Comparison of ENCODE assay signal across 7 cellular contexts in genomic region chr6:87473419-87473903, GRCh38. TPM values are rescaled to one million over a fixed set of nuclear protein-coding genes. Genes with fewer than 3 reads are reported as not detected.
DNase-seq lines count a peak whose midpoint lies in the region; ATAC-seq and TF ChIP-seq lines count a peak whose summit lies in the region.

No MANE protein-coding gene starts in this region.

- H3K4me1 ChIP-seq in thyroid gland = peaks cover 4 to 5% of the 10 kb centered on the region in 2 donors

- peak overlapping the region; percentile 43 to 57 (median 51) for H3K4me3 ChIP-seq in thyroid gland (replicated peaks in 1 of 3)

- H3K27me3 Mint-ChIP-seq in memory B cell = peaks cover under 1% of the 10 kb centered on the region

- peak overlapping the region; percentile 80 to 92 (median 88) for H3K27ac ChIP-seq in thyroid gland

- H3K36me3 Mint-ChIP-seq in memory B cell = peaks cover 5% of the 10 kb centered on the region

- H3K36me3 ChIP-seq in thyroid gland = no peaks in the 10 kb centered on the region

- H3K27ac Mint-ChIP-seq in memory B cell = peak overlapping the region; percentile 97

- DNase-seq in GF-D8 (lab: John Stamatoyannopoulos, UW) = peak; percentile 15
- peak; percentile 69 for DNase-seq in dermis blood vessel endothelial cell
- no peak for DNase-seq in memory B cell (ENCODE audit: low spot score in 2 of 2)
- peak in 1 of 2 donors; percentile 56 for DNase-seq in thyroid gland

- peaks cover 9% of the 10 kb centered on the region for H3K4me1 Mint-ChIP-seq in memory B cell

- no peak for TF ChIP-seq CTCF in thyroid gland (IDR thresholded peaks at IDR 0.05)

- WGBS in thyroid gland, 2 donors = 1 to 2% methylated on average over 14 to 15 of the region's 15 CpGs

- H3K4me3 Mint-ChIP-seq in memory B cell = peak overlapping the region; percentile 92

- intact Hi-C loops in thyroid gland (cut with DNase I) = no loop called here

- ATAC-seq in GM19468 (IDR thresholded peaks at IDR 0.05; ENCODE audit: extremely low read depth, unreplicated experiment) (peak; percentile 43), HG03565 (IDR thresholded peaks at IDR 0.05; ENCODE audit: unreplicated experiment) (peak; percentile 58), SK-N-SH treated with all-trans-retinoic acid at 6 μM for 48 hours (peak; percentile 10), memory B cell (ENCODE audit: low read depth) (peak; percentile 60)

- no peaks in the 10 kb centered on the region for H3K9me3 ChIP-seq in thyroid gland

- no peaks in the 10 kb centered on the region for H3K27me3 ChIP-seq in thyroid gland

- H3K9me3 Mint-ChIP-seq in memory B cell = no peaks in the 10 kb centered on the region

- TF ChIP-seq POLR2A in thyroid gland (IDR thresholded peaks at IDR 0.05) = no peak

TF ChIP-seq in SK-N-SH treated with all-trans-retinoic acid at 6 μM for 48 hours, 23 proteins besides CTCF, POLR2A, EP300 and RAD21:
- no peak for TF ChIP-seq GLIS3 (CRISPR knock-in tag; IDR thresholded peaks at IDR 0.05)
- TF ChIP-seq, protein P1, sequence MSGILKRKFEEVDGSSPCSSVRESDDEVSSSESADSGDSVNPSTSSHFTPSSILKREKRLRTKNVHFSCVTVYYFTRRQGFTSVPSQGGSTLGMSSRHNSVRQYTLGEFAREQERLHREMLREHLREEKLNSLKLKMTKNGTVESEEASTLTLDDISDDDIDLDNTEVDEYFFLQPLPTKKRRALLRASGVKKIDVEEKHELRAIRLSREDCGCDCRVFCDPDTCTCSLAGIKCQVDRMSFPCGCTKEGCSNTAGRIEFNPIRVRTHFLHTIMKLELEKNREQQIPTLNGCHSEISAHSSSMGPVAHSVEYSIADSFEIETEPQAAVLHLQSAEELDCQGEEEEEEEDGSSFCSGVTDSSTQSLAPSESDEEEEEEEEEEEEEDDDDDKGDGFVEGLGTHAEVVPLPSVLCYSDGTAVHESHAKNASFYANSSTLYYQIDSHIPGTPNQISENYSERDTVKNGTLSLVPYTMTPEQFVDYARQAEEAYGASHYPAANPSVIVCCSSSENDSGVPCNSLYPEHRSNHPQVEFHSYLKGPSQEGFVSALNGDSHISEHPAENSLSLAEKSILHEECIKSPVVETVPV (CRISPR knock-in tag; IDR thresholded peaks at IDR 0.05) = no peak
- TF ChIP-seq ESRRG (CRISPR knock-in tag; IDR thresholded peaks at IDR 0.05) = no peak
TF ChIP-seq in SK-N-SH treated with all-trans-retinoic acid at 6 μM for 48 hours: peak in this region for 0.

RNA-seq across cellular contexts. Expression of gene SLC35A1, which starts 0.7 kb away (rescaled TPM):
- total RNA-seq in dermis blood vessel endothelial cell (26.2 and 31.2 TPM in 2 replicates), thyroid gland (10 to 100 TPM; 13.2 to 23.2 (median 18.7) TPM)

Comparison
In these comparisons a context has a peak if more than half of its experiments do, and no peak if none do; other contexts are left out.
1. DNase-seq: peak in GF-D8 (single experiment) and dermis blood vessel endothelial cell (single experiment); none in memory B cell (0 of 2).
2. ATAC-seq: peak in every context shown above with its lines; median percentile 60 in memory B cell; 58 in HG03565; 43 in GM19468; 10 in SK-N-SH treated with all-trans-retinoic acid at 6 μM for 48 hours.